In genomic region chr13:98473792-98474153, GRCh38 we compare ENCODE assay signal across 16 cellular contexts.
DNase-seq lines count a peak whose midpoint lies in the region; ATAC-seq and TF ChIP-seq lines count a peak whose summit lies in the region.
"Had no signal": no experiment of that assay in that cellular context is flagged by ENCODE, and none has a peak within 500 bp of the region (broad histone marks: within the 10 kb centered on the region; RNA-seq: fewer than 3 reads in every experiment).

No MANE protein-coding gene starts in this region.

- no peaks in the 10 kb centered on the region for H3K36me3 Mint-ChIP-seq in natural killer cell
- H3K36me3 Mint-ChIP-seq in natural killer cell treated with Interleukin-12 subunit alpha and Interleukin-12 subunit beta and Interleukin-15 and Interleukin-18, amount 100 ng/mL, for 72 hours: peaks cover 16% of the 10 kb centered on the region
- H3K36me3 Mint-ChIP-seq in T-helper 17 cell (ENCODE audit: low read depth): peaks cover 2% of the 10 kb centered on the region
- H3K36me3 Mint-ChIP-seq in type B pancreatic cell: peaks cover 32% of the 10 kb centered on the region

- no peak overlapping the region for H3K4me3 Mint-ChIP-seq in natural killer cell
- H3K4me3 Mint-ChIP-seq in natural killer cell treated with Interleukin-12 subunit alpha and Interleukin-12 subunit beta and Interleukin-15 and Interleukin-18, amount 100 ng/mL, for 72 hours: no peak overlapping the region
- H3K4me3 Mint-ChIP-seq in T-helper 17 cell: peak overlapping the region; percentile 28
- peak overlapping the region; percentile 6 for H3K4me3 Mint-ChIP-seq in type B pancreatic cell

- peaks cover 6% of the 10 kb centered on the region for H4K20me1 ChIP-seq in hepatocyte (ENCODE audit: insufficient read depth, poor library complexity, severe bottlenecking)

- H3K4me1 ChIP-seq in hepatocyte (ENCODE audit: insufficient read depth): peaks cover 20% of the 10 kb centered on the region

- H3K27me3 ChIP-seq in hepatocyte: no peaks in the 10 kb centered on the region
- H3K27me3 ChIP-seq: tibial nerve had no signal

- H3K79me2 ChIP-seq in hepatocyte: peaks cover 49% of the 10 kb centered on the region

- H3K9me3 ChIP-seq in T-helper 17 cell (ENCODE audit: control insufficient read depth, low read length, poor library complexity, severe bottlenecking) (no peaks in the 10 kb centered on the region), hepatocyte (ENCODE audit: low read depth) (no peaks in the 10 kb centered on the region)
- H3K9me3 ChIP-seq: tibial nerve had no signal

- H3K9me3 Mint-ChIP-seq in natural killer cell (no peaks in the 10 kb centered on the region), type B pancreatic cell (no peaks in the 10 kb centered on the region)
- no peaks in the 10 kb centered on the region for H3K9me3 Mint-ChIP-seq in natural killer cell treated with Interleukin-12 subunit alpha and Interleukin-12 subunit beta and Interleukin-15 and Interleukin-18, amount 100 ng/mL, for 72 hours

- peak overlapping the region; percentile 3 for H3K4me2 ChIP-seq in hepatocyte

- H3K36me3 ChIP-seq in hepatocyte (replicated peaks; ENCODE audit: insufficient read depth, low read depth): no peaks in the 10 kb centered on the region

- H3K27me3 Mint-ChIP-seq in natural killer cell (ENCODE audit: low read depth in 2 of 2) (no peaks in the 10 kb centered on the region), T-helper 17 cell (no peaks in the 10 kb centered on the region), type B pancreatic cell (no peaks in the 10 kb centered on the region)
- H3K27me3 Mint-ChIP-seq in natural killer cell treated with Interleukin-12 subunit alpha and Interleukin-12 subunit beta and Interleukin-15 and Interleukin-18, amount 100 ng/mL, for 72 hours: no peaks in the 10 kb centered on the region

- H3K9me2 ChIP-seq in hepatocyte (replicated peaks; ENCODE audit: insufficient read depth): no peaks in the 10 kb centered on the region

- intact Hi-C loops in natural killer cell (cut with micrococcal nuclease): no loop called here

- 64% methylated on average over 7 of the region's 7 CpGs for WGBS in hepatocyte (ENCODE audit: low lambda C conversion rate, missing lambda C conversion rate)

- H3K27ac ChIP-seq in hepatocyte: peak overlapping the region; percentile 79
- H3K27ac ChIP-seq: tibial nerve had no signal

- DNase-seq in natural killer cell (no peak), T-helper 17 cell (no peak), hepatocyte (ENCODE audit: low spot score) (no peak), type B pancreatic cell (ENCODE audit: extremely low spot score, unreplicated experiment) (no peak), retina (no peak)
- DNase-seq in natural killer cell treated with Interleukin-12 subunit alpha and Interleukin-12 subunit beta and Interleukin-15 and Interleukin-18, amount 100 ng/mL, for 72 hours (ENCODE audit: low spot score): no peak
- DNase-seq in effector CD4-positive, alpha-beta T cell: no peak
- DNase-seq: activated T-cell treated with anti-CD3 and anti-CD28 coated beads for 4 hours, amygdala, foreskin fibroblast, NCI-H187, NCI-H446 treated with DMSO at 0.1 percent for 48 hours, SIG-M5 had no signal

- no peak for TF ChIP-seq CTCF in natural killer cell (IDR thresholded peaks at IDR 0.05)
- no peak for TF ChIP-seq CTCF in hepatocyte (IDR thresholded peaks at IDR 0.05; ENCODE audit: poor library complexity)
- TF ChIP-seq CTCF in type B pancreatic cell (conservative IDR thresholded peaks at IDR 0.05): no peak

- H3K27ac Mint-ChIP-seq in natural killer cell (peak overlapping the region; percentile 13 to 48), T-helper 17 cell (peak overlapping the region; percentile 95), type B pancreatic cell (peak overlapping the region; percentile 64)
- peak overlapping the region in 1 of 2 donors; percentile 44 for H3K27ac Mint-ChIP-seq in natural killer cell treated with Interleukin-12 subunit alpha and Interleukin-12 subunit beta and Interleukin-15 and Interleukin-18, amount 100 ng/mL, for 72 hours

- H3K4me1 Mint-ChIP-seq in natural killer cell (peaks cover 48 to 51% of the 10 kb centered on the region in 2 donors), T-helper 17 cell (peaks cover 36% of the 10 kb centered on the region), type B pancreatic cell (ENCODE audit: unreplicated experiment) (peaks cover 33% of the 10 kb centered on the region)
- peaks cover 48 to 50% of the 10 kb centered on the region in 2 donors for H3K4me1 Mint-ChIP-seq in natural killer cell treated with Interleukin-12 subunit alpha and Interleukin-12 subunit beta and Interleukin-15 and Interleukin-18, amount 100 ng/mL, for 72 hours (ENCODE audit: low read depth in 2 of 2)

- H3K4me3 ChIP-seq in hepatocyte: no peak overlapping the region
- H3K4me3 ChIP-seq: tibial nerve had no signal

- H2AFZ ChIP-seq in hepatocyte: no peak overlapping the region

- ATAC-seq in natural killer cell (no peak), T-helper 17 cell (no peak), GM19351 (IDR thresholded peaks at IDR 0.05; ENCODE audit: unreplicated experiment) (no peak)
- no peak for ATAC-seq in natural killer cell treated with Interleukin-12 subunit alpha and Interleukin-12 subunit beta and Interleukin-15 and Interleukin-18, amount 100 ng/mL, for 72 hours
- ATAC-seq: activated CD4-positive, CD25-positive, alpha-beta regulatory T cell treated with anti-CD3 and anti-CD28 coated beads, Interleukin-2, amount 50 U/mL, for 24 hours had no signal

Comparison
In these comparisons a context has a peak if more than half of its experiments do, and no peak if none do; other contexts are left out.
1. H3K4me3 Mint-ChIP-seq: peak in T-helper 17 cell (single experiment) and type B pancreatic cell (single experiment); none in natural killer cell (single experiment) and natural killer cell treated with Interleukin-12 subunit alpha and Interleukin-12 subunit beta and Interleukin-15 and Interleukin-18, amount 100 ng/mL, for 72 hours (single experiment).